Comparison of ENCODE assay signal across 26 cellular contexts in the genomic region with DNA sequence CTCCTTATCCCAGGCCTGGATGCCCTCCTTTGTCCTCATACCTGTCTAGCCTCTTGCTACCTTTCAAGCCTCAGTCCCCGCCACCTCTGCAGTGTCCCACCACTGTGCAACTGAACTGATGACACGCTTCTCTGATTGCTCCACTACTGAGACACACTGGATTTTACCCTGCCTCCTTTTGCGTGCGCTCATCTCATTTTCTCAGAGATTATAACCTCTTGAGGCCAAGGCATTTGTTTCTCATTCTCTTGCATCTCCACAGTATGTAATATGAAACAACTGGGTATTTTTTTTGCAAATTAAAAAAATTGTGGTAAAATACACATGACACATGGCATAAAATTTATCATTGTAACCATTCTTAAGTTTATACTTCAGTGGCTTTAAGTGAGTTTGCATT.
DNase-seq lines count a peak whose midpoint lies in the region; TF ChIP-seq lines count a peak whose summit lies in the region.
"Had no signal": no experiment of that assay in that cellular context is flagged by ENCODE, and none has a peak within 500 bp of the region (broad histone marks: within the 10 kb centered on the region; RNA-seq: fewer than 3 reads in every experiment).

No MANE protein-coding gene starts in this region.

- no peaks in the 10 kb centered on the region for H3K79me2 ChIP-seq in trophoblast cell (ENCODE audit: control insufficient read depth, insufficient read depth, low read length, poor library complexity)

- H2AFZ ChIP-seq in trophoblast cell (ENCODE audit: insufficient read depth, low read length, poor library complexity): no peak overlapping the region
- H2AFZ ChIP-seq: PC-9 had no signal

- DNase-seq in AG20443 (ENCODE audit: low spot score) (peak; percentile 52), HFFc6 (no peak), foreskin fibroblast (peak; percentile 24 to 69), trophoblast cell (no peak), prostate gland (ENCODE audit: low spot score) (no peak), hypothalamus (lab: John Stamatoyannopoulos, UW) (no peak)
- DNase-seq in activated T-cell treated with anti-CD3 and anti-CD28 coated beads, Interleukin-2, amount 50 U/mL, for 1 hour: no peak
- DNase-seq: BE2C; CD8-positive, alpha-beta memory T cell; DMS 273 treated with DMSO at 0.1 percent for 48 hours; DMS79 treated with DMSO at 0.1 percent for 48 hours; GOT3; KBM-7; MM.1S; NCI-H1048; NCI-H1417; NCI-H1694; NCI-H2081; NCI-H2227 treated with DMSO at 0.1 percent for 48 hours; NCI-H526 treated with DMSO at 0.1 percent for 48 hours; PC-9; Right ventricle myocardium superior; RPMI8226 had no signal

- H3K4me1 Mint-ChIP-seq in HFFc6 (ENCODE audit: low read depth): peaks cover 89% of the 10 kb centered on the region

- no peak overlapping the region for H3K27ac ChIP-seq in trophoblast cell (ENCODE audit: low read depth, low read length)
- no peak overlapping the region for H3K27ac ChIP-seq in prostate gland
- H3K27ac ChIP-seq: PC-9, SJSA1 had no signal

- TF ChIP-seq POLR2A in prostate gland (IDR thresholded peaks at IDR 0.05): no peak

- H2BK12ac ChIP-seq in trophoblast cell (ENCODE audit: low read length): no peak overlapping the region

- no peak overlapping the region for H3K9ac ChIP-seq in trophoblast cell (ENCODE audit: low read length)

- H4K8ac ChIP-seq in trophoblast cell (ENCODE audit: low read depth, low read length): no peak overlapping the region

- H3K4me2 ChIP-seq in trophoblast cell (ENCODE audit: low read length): no peak overlapping the region
- H3K4me2 ChIP-seq: PC-9 had no signal

- H3K23ac ChIP-seq in trophoblast cell (ENCODE audit: low read length): no peak overlapping the region

- H3K36me3 Mint-ChIP-seq in HFFc6 (ENCODE audit: low read depth): peaks cover 9% of the 10 kb centered on the region

- H3K9me3 ChIP-seq in trophoblast cell (ENCODE audit: insufficient read depth, low read depth, low read length): peaks cover 2% of the 10 kb centered on the region
- no peaks in the 10 kb centered on the region for H3K9me3 ChIP-seq in prostate gland
- H3K9me3 ChIP-seq: BE2C, HAP-1, SJSA1 had no signal

- peaks cover 7% of the 10 kb centered on the region for H3K9me3 Mint-ChIP-seq in HFFc6

- no peak overlapping the region for H2BK5ac ChIP-seq in trophoblast cell (ENCODE audit: low read depth, low read length, poor library complexity)

- TF ChIP-seq CTCF in HFFc6 (IDR thresholded peaks at IDR 0.05) (no peak), foreskin fibroblast (IDR thresholded peaks at IDR 0.05; ENCODE audit: low read depth, low read length) (no peak), prostate gland (IDR thresholded peaks at IDR 0.05) (no peak)

- no CpG with 5 or more reads among the region's 4 CpGs for WGBS in trophoblast cell (ENCODE audit: extremely low coverage, insufficient coverage, insufficient read length)
- WGBS in prostate gland: 98% methylated on average over 4 of the region's 4 CpGs

- intact Hi-C loops in prostate gland (cut with DNase I): no loop called here

- H3K36me3 ChIP-seq in trophoblast cell (ENCODE audit: control insufficient read depth in 1 of 2, insufficient read depth in 2 of 2, low read length in 2 of 2) (no peaks in the 10 kb centered on the region), prostate gland (no peaks in the 10 kb centered on the region)
- H3K36me3 ChIP-seq: HAP-1, SJSA1 had no signal

- H3K14ac ChIP-seq in trophoblast cell (ENCODE audit: low read length): no peak overlapping the region

- no peak overlapping the region for H4K12ac ChIP-seq in trophoblast cell (ENCODE audit: low read depth, low read length)

- no peak overlapping the region for H2BK120ac ChIP-seq in trophoblast cell (ENCODE audit: insufficient read depth, low read length, poor library complexity)

- H3K4me1 ChIP-seq in trophoblast cell (ENCODE audit: control insufficient read depth in 1 of 2, insufficient read depth in 2 of 2, low read length in 2 of 2) (no peaks in the 10 kb centered on the region), prostate gland (replicated peaks) (peaks cover 3% of the 10 kb centered on the region)
- H3K4me1 ChIP-seq: HAP-1 had no signal

- H3K4me3 Mint-ChIP-seq in HFFc6: no peak overlapping the region
- H3K4me3 Mint-ChIP-seq: CD14-positive monocyte had no signal

- peak overlapping the region; percentile 96 for H3K27ac Mint-ChIP-seq in HFFc6
- H3K27ac Mint-ChIP-seq: CD14-positive monocyte; CD8-positive, alpha-beta memory T cell had no signal

- no peak overlapping the region for H3K18ac ChIP-seq in trophoblast cell (ENCODE audit: low read length)

- H4K91ac ChIP-seq in trophoblast cell (ENCODE audit: low read depth, low read length): no peak overlapping the region

- H3K4me3 ChIP-seq in foreskin fibroblast (ENCODE audit: low read depth in 1 of 2, low read length in 2 of 2) (no peak overlapping the region), trophoblast cell (ENCODE audit: low read depth, low read length) (no peak overlapping the region), prostate gland (no peak overlapping the region)
- H3K4me3 ChIP-seq: HAP-1, PC-9, SJSA1 had no signal

- no peak overlapping the region for H2AK5ac ChIP-seq in trophoblast cell (ENCODE audit: low read length)

- H3K4ac ChIP-seq in trophoblast cell (ENCODE audit: low read depth, low read length): no peak overlapping the region

- H3K27me3 ChIP-seq in trophoblast cell (ENCODE audit: insufficient read depth, low read length) (no peaks in the 10 kb centered on the region), prostate gland (replicated peaks; ENCODE audit: insufficient read depth) (no peaks in the 10 kb centered on the region)
- H3K27me3 ChIP-seq: BE2C, SJSA1 had no signal

- H3K79me1 ChIP-seq in trophoblast cell (ENCODE audit: low read length): no peaks in the 10 kb centered on the region

- H3K27me3 Mint-ChIP-seq in HFFc6 (ENCODE audit: insufficient read depth): peaks cover 3% of the 10 kb centered on the region; the same call in 1 of the 2 replicates
- H3K27me3 Mint-ChIP-seq: CD8-positive, alpha-beta memory T cell had no signal

Comparison
In these comparisons a context has a peak if more than half of its experiments do, and no peak if none do; other contexts are left out.
1. DNase-seq: peak in AG20443 (single experiment) and foreskin fibroblast (2 of 2); none in HFFc6 (single experiment), trophoblast cell (0 of 2), activated T-cell treated with anti-CD3 and anti-CD28 coated beads, Interleukin-2, amount 50 U/mL, for 1 hour (single experiment), prostate gland (single experiment) and hypothalamus (0 of 51).